2 cellular contexts compared by ENCODE assay signal in genomic region chr11:94767292-94767690, GRCh38.
TF ChIP-seq lines count a peak whose summit lies in the region.

No MANE protein-coding gene starts in this region.

TF ChIP-seq in IMR-90, 13 proteins besides CTCF, POLR2A, EP300 and RAD21:
- TF ChIP-seq, protein P1, sequence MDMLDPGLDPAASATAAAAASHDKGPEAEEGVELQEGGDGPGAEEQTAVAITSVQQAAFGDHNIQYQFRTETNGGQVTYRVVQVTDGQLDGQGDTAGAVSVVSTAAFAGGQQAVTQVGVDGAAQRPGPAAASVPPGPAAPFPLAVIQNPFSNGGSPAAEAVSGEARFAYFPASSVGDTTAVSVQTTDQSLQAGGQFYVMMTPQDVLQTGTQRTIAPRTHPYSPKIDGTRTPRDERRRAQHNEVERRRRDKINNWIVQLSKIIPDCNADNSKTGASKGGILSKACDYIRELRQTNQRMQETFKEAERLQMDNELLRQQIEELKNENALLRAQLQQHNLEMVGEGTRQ (IDR thresholded peaks at IDR 0.05; ENCODE audit: low read depth, low read length), result no peak
- TF ChIP-seq MAZ (IDR thresholded peaks at IDR 0.05; ENCODE audit: borderline replicate concordance, low read depth, low read length), result no peak
- no peak for TF ChIP-seq RFX5 (IDR thresholded peaks at IDR 0.05; ENCODE audit: low read depth, low read length)
- TF ChIP-seq RCOR1 (IDR thresholded peaks at IDR 0.05; ENCODE audit: insufficient replicate concordance, low read length), result no peak
- TF ChIP-seq MAFK (IDR thresholded peaks at IDR 0.05; ENCODE audit: low read depth, low read length), result no peak
- TF ChIP-seq BHLHE40 (IDR thresholded peaks at IDR 0.05; ENCODE audit: low read depth, low read length), result no peak
- TF ChIP-seq MXI1 (IDR thresholded peaks at IDR 0.05; ENCODE audit: borderline replicate concordance, low read depth, low read length), result no peak

TF ChIP-seq in K562, 482 proteins besides CTCF, POLR2A, EP300 and RAD21:
- TF ChIP-seq CBFA2T3 (IDR thresholded peaks at IDR 0.05) (peak; percentile 47; the same call in 1 of the 2 replicates), HMBOX1 (IDR thresholded peaks at IDR 0.05) (0 out of 2 replicates have a peak, but pooled peaks have one; percentile 40), ZNF175 (CRISPR knock-in tag; IDR thresholded peaks at IDR 0.05; ENCODE audit: low read depth) (peak; percentile 2; the same call in 1 of the 2 replicates), CBFA2T2 (conservative IDR thresholded peaks at IDR 0.05) (0 out of 2 replicates have a peak, but pooled peaks have one; percentile 7)
- TF ChIP-seq, protein P2, sequence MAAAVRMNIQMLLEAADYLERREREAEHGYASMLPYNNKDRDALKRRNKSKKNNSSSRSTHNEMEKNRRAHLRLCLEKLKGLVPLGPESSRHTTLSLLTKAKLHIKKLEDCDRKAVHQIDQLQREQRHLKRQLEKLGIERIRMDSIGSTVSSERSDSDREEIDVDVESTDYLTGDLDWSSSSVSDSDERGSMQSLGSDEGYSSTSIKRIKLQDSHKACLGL (CRISPR knock-in tag; IDR thresholded peaks at IDR 0.05; ENCODE audit: borderline replicate concordance, poor library complexity, severe bottlenecking), result no peak
